ENCODE assay signal across 23 cellular contexts in genomic region chr16:28087140-28087660, GRCh38. TPM values are rescaled to one million over a fixed set of nuclear protein-coding genes. Genes with fewer than 3 reads are reported as not detected.
"Had no signal": no experiment of that assay in that cellular context is flagged by ENCODE, and none has a peak within 500 bp of the region (broad histone marks: within the 10 kb centered on the region; RNA-seq: fewer than 3 reads in every experiment).

No MANE protein-coding gene starts in this region.

- H3K4me1 Mint-ChIP-seq: neural crest cell had no signal

- H3K9me3 ChIP-seq: esophagus muscularis mucosa, gastrocnemius medialis, pancreas, stomach, thoracic aorta, transverse colon had no signal

- H3K36me3 Mint-ChIP-seq: immature natural killer cell had no signal

- H3K36me3 ChIP-seq: esophagus muscularis mucosa, gastrocnemius medialis, pancreas, stomach, thoracic aorta, transverse colon had no signal

- DNase-seq: effector memory CD8-positive, alpha-beta T cell; gastrocnemius medialis; immature natural killer cell; mammary epithelial cell; naive thymus-derived CD4-positive, alpha-beta T cell; nucleus accumbens; pancreas; right cardiac atrium; stimulated activated CD4-positive, alpha-beta T cell treated with anti-CD3 and anti-CD28 coated beads, Interleukin-4, amount 100 ng/mL, for 1 hour; stimulated activated CD8-positive, alpha-beta memory T cell treated with anti-CD3 and anti-CD28 coated beads, Interleukin-4, amount 100 ng/mL, for 48 hours; stomach; substantia nigra; transverse colon had no signal

- H3K27me3 ChIP-seq: esophagus muscularis mucosa, pancreas, stomach, transverse colon had no signal

- H3K4me3 ChIP-seq: esophagus muscularis mucosa, gastrocnemius medialis, pancreas, smooth muscle cell, stomach, thoracic aorta, transverse colon had no signal

- H3K27me3 Mint-ChIP-seq: central memory CD8-positive, alpha-beta T cell; effector memory CD8-positive, alpha-beta T cell; naive thymus-derived CD4-positive, alpha-beta T cell; progenitor cell of endocrine pancreas had no signal

- H3K4me1 ChIP-seq: esophagus muscularis mucosa, gastrocnemius medialis, pancreas had no signal

- H3K4me3 Mint-ChIP-seq: central memory CD8-positive, alpha-beta T cell; effector memory CD8-positive, alpha-beta T cell; immature natural killer cell; naive thymus-derived CD4-positive, alpha-beta T cell; neural crest cell; stimulated activated effector memory CD8-positive, alpha-beta T cell treated with anti-CD3 and anti-CD28 coated beads, Interleukin-12 subunit alpha, Interleukin-12 subunit beta, amount 100 ng/mL, for 72 hours had no signal

- ATAC-seq: effector memory CD8-positive, alpha-beta T cell; gastrocnemius medialis; naive thymus-derived CD4-positive, alpha-beta T cell had no signal

- H3K27ac Mint-ChIP-seq: effector memory CD8-positive, alpha-beta T cell; progenitor cell of endocrine pancreas had no signal

- H3K9me3 Mint-ChIP-seq: central memory CD8-positive, alpha-beta T cell; effector memory CD8-positive, alpha-beta T cell; immature natural killer cell; neural crest cell; stimulated activated effector memory CD8-positive, alpha-beta T cell treated with anti-CD3 and anti-CD28 coated beads, Interleukin-12 subunit alpha, Interleukin-12 subunit beta, amount 100 ng/mL, for 72 hours had no signal

- H3K4me2 ChIP-seq: smooth muscle cell had no signal

- H3K27ac ChIP-seq: epithelial cell of prostate, esophagus muscularis mucosa, gastrocnemius medialis, pancreas, stomach, thoracic aorta, transverse colon had no signal

RNA-seq across cellular contexts. Expression of gene GSG1L, which starts 23.7 kb away (rescaled TPM):
- total RNA-seq: fibroblast of villous mesenchyme, gastrocnemius medialis, mammary epithelial cell, mesenteric fat pad, neural crest cell, stomach, transverse colon had no signal
